ENCODE assay signal across 14 cellular contexts in genomic region chr3:118760611-118761606, GRCh38.
DNase-seq lines count a peak whose midpoint lies in the region; ATAC-seq and TF ChIP-seq lines count a peak whose summit lies in the region.
"Had no signal": no experiment of that assay in that cellular context is flagged by ENCODE, and none has a peak within 500 bp of the region (broad histone marks: within the 10 kb centered on the region; RNA-seq: fewer than 3 reads in every experiment).

No MANE protein-coding gene starts in this region.

- H4K20me1 ChIP-seq in OCI-LY1 (ENCODE audit: insufficient read depth, low read length), result no peaks in the 10 kb centered on the region

- peak; percentile 23; the same call in 1 of the 2 replicates for TF ChIP-seq CTCF in OCI-LY1 (IDR thresholded peaks at IDR 0.05; ENCODE audit: low read length)

- no peaks in the 10 kb centered on the region for H3K79me2 ChIP-seq in OCI-LY1 (ENCODE audit: insufficient read depth, low read length)

- H3K9me3 Mint-ChIP-seq in stimulated activated effector memory CD8-positive, alpha-beta T cell treated with anti-CD3 and anti-CD28 coated beads, Interleukin-12 subunit alpha, Interleukin-12 subunit beta, amount 100 ng/mL, for 72 hours, result no peaks in the 10 kb centered on the region
- no peaks in the 10 kb centered on the region for H3K9me3 Mint-ChIP-seq in activated T-helper 17 cell treated with anti-CD3 and anti-CD28 coated beads, Interleukin-2, amount 50 U/mL, for 72 hours
- H3K9me3 Mint-ChIP-seq: activated naive CD8-positive, alpha-beta T cell treated with anti-CD3 and anti-CD28 coated beads, Interleukin-2, amount 50 U/mL, for 24 hours; dendritic cell treated with granulocyte-macrophage colony-stimulating factor and Interleukin-4, amounts not matched to agents 40 ng/mL and 50 ng/mL, for 4 days; memory B cell; T-helper 1 cell treated with Interleukin-12 subunit alpha and Interleukin-12 subunit beta and Interleukin-4 antibody, amounts not matched to agents 30 μg/mL and 1 μg/mL, for 36 hours had no signal

- no peak overlapping the region for H3K9ac ChIP-seq in OCI-LY1 (ENCODE audit: low read length)

- no peak overlapping the region for H3K4me2 ChIP-seq in OCI-LY1 (ENCODE audit: low read length)

- no peak overlapping the region for H3K4me3 ChIP-seq in OCI-LY1 (ENCODE audit: low read depth, low read length, poor library complexity, severe bottlenecking)
- H3K4me3 ChIP-seq: transverse colon had no signal

- H3K27ac Mint-ChIP-seq in stimulated activated effector memory CD8-positive, alpha-beta T cell treated with anti-CD3 and anti-CD28 coated beads, Interleukin-12 subunit alpha, Interleukin-12 subunit beta, amount 100 ng/mL, for 72 hours, result no peak overlapping the region
- H3K27ac Mint-ChIP-seq in activated T-helper 17 cell treated with anti-CD3 and anti-CD28 coated beads, Interleukin-2, amount 50 U/mL, for 72 hours, result no peak overlapping the region
- H3K27ac Mint-ChIP-seq: activated naive CD8-positive, alpha-beta T cell treated with anti-CD3 and anti-CD28 coated beads, Interleukin-2, amount 50 U/mL, for 24 hours; dendritic cell treated with granulocyte-macrophage colony-stimulating factor and Interleukin-4, amounts not matched to agents 40 ng/mL and 50 ng/mL, for 4 days; memory B cell; T-helper 1 cell treated with Interleukin-12 subunit alpha and Interleukin-12 subunit beta and Interleukin-4 antibody, amounts not matched to agents 30 μg/mL and 1 μg/mL, for 36 hours had no signal

- peaks cover 4% of the 10 kb centered on the region for H3K4me1 ChIP-seq in OCI-LY1 (ENCODE audit: insufficient read depth, low read length, severe bottlenecking)
- H3K4me1 ChIP-seq: transverse colon had no signal

- no peaks in the 10 kb centered on the region for H3F3A ChIP-seq in OCI-LY1 (ENCODE audit: insufficient read depth, low read length)

- no peaks in the 10 kb centered on the region for H3K36me3 Mint-ChIP-seq in stimulated activated effector memory CD8-positive, alpha-beta T cell treated with anti-CD3 and anti-CD28 coated beads, Interleukin-12 subunit alpha, Interleukin-12 subunit beta, amount 100 ng/mL, for 72 hours
- H3K36me3 Mint-ChIP-seq in activated T-helper 17 cell treated with anti-CD3 and anti-CD28 coated beads, Interleukin-2, amount 50 U/mL, for 72 hours (ENCODE audit: low read depth), result no peaks in the 10 kb centered on the region
- H3K36me3 Mint-ChIP-seq: memory B cell had no signal

- H3K9me3 ChIP-seq in OCI-LY1 (ENCODE audit: low read length), result no peaks in the 10 kb centered on the region
- H3K9me3 ChIP-seq: transverse colon had no signal

- no peak overlapping the region for H2AFZ ChIP-seq in OCI-LY1 (ENCODE audit: low read length)

- peaks cover 9% of the 10 kb centered on the region; the same call in 1 of the 2 replicates for H3K36me3 ChIP-seq in OCI-LY1 (ENCODE audit: insufficient read depth, low read length)
- H3K36me3 ChIP-seq: transverse colon had no signal

- no peaks in the 10 kb centered on the region for H3K4me1 Mint-ChIP-seq in stimulated activated effector memory CD8-positive, alpha-beta T cell treated with anti-CD3 and anti-CD28 coated beads, Interleukin-12 subunit alpha, Interleukin-12 subunit beta, amount 100 ng/mL, for 72 hours
- no peaks in the 10 kb centered on the region for H3K4me1 Mint-ChIP-seq in activated T-helper 17 cell treated with anti-CD3 and anti-CD28 coated beads, Interleukin-2, amount 50 U/mL, for 72 hours
- H3K4me1 Mint-ChIP-seq: activated naive CD8-positive, alpha-beta T cell treated with anti-CD3 and anti-CD28 coated beads, Interleukin-2, amount 50 U/mL, for 24 hours; memory B cell had no signal

- H3K4me3 Mint-ChIP-seq in stimulated activated effector memory CD8-positive, alpha-beta T cell treated with anti-CD3 and anti-CD28 coated beads, Interleukin-12 subunit alpha, Interleukin-12 subunit beta, amount 100 ng/mL, for 72 hours, result no peak overlapping the region
- no peak overlapping the region for H3K4me3 Mint-ChIP-seq in activated T-helper 17 cell treated with anti-CD3 and anti-CD28 coated beads, Interleukin-2, amount 50 U/mL, for 72 hours
- H3K4me3 Mint-ChIP-seq: activated naive CD8-positive, alpha-beta T cell treated with anti-CD3 and anti-CD28 coated beads, Interleukin-2, amount 50 U/mL, for 24 hours; dendritic cell treated with granulocyte-macrophage colony-stimulating factor and Interleukin-4, amounts not matched to agents 40 ng/mL and 50 ng/mL, for 4 days; memory B cell; T-helper 1 cell treated with Interleukin-12 subunit alpha and Interleukin-12 subunit beta and Interleukin-4 antibody, amounts not matched to agents 30 μg/mL and 1 μg/mL, for 36 hours had no signal

- H3K27ac ChIP-seq in OCI-LY1 (ENCODE audit: low read depth, low read length, poor library complexity, severe bottlenecking), result no peak overlapping the region
- H3K27ac ChIP-seq: transverse colon had no signal

- peak; percentile 61 for ATAC-seq in HG03432 (IDR thresholded peaks at IDR 0.05; ENCODE audit: unreplicated experiment)
- ATAC-seq in stimulated activated effector memory CD8-positive, alpha-beta T cell treated with anti-CD3 and anti-CD28 coated beads, Interleukin-12 subunit alpha, Interleukin-12 subunit beta, amount 100 ng/mL, for 72 hours, result peak; percentile 16
- no peak for ATAC-seq in activated T-helper 17 cell treated with anti-CD3 and anti-CD28 coated beads, Interleukin-2, amount 50 U/mL, for 72 hours (replicated peaks)
- ATAC-seq: activated naive CD8-positive, alpha-beta T cell treated with anti-CD3 and anti-CD28 coated beads, Interleukin-2, amount 50 U/mL, for 24 hours had no signal

- DNase-seq in NCI-H1436 (lab: John Stamatoyannopoulos, UW), result peak; percentile 8
- DNase-seq in NCI-H1436 treated with DMSO at 0.1 percent for 48 hours (lab: John Stamatoyannopoulos, UW), result no peak
- no peak for DNase-seq in stimulated activated effector memory CD8-positive, alpha-beta T cell treated with anti-CD3 and anti-CD28 coated beads, Interleukin-12 subunit alpha, Interleukin-12 subunit beta, amount 100 ng/mL, for 72 hours (ENCODE audit: low spot score in 2 of 2)
- no peak for DNase-seq in stimulated activated CD4-positive, alpha-beta T cell treated with anti-CD3 and anti-CD28 coated beads, Interleukin-4, amount 100 ng/mL, for 1 hour
- DNase-seq in LoVo (ENCODE audit: low spot score), result no peak
- DNase-seq: activated naive CD8-positive, alpha-beta T cell treated with anti-CD3 and anti-CD28 coated beads, Interleukin-2, amount 50 U/mL, for 24 hours; NCI-H526 treated with DMSO at 0.1 percent for 48 hours; transverse colon had no signal

- no peaks in the 10 kb centered on the region for H3K27me3 Mint-ChIP-seq in activated T-helper 17 cell treated with anti-CD3 and anti-CD28 coated beads, Interleukin-2, amount 50 U/mL, for 72 hours
- H3K27me3 Mint-ChIP-seq: activated naive CD8-positive, alpha-beta T cell treated with anti-CD3 and anti-CD28 coated beads, Interleukin-2, amount 50 U/mL, for 24 hours; dendritic cell treated with granulocyte-macrophage colony-stimulating factor and Interleukin-4, amounts not matched to agents 40 ng/mL and 50 ng/mL, for 4 days had no signal

- H3K27me3 ChIP-seq in OCI-LY1 (ENCODE audit: insufficient read depth, low read length), result no peaks in the 10 kb centered on the region
- H3K27me3 ChIP-seq: transverse colon had no signal

- no peaks in the 10 kb centered on the region for H3K9me2 ChIP-seq in OCI-LY1 (ENCODE audit: low read depth, low read length)
